Comparison of ENCODE assay signal across 8 cellular contexts in the genomic region with DNA sequence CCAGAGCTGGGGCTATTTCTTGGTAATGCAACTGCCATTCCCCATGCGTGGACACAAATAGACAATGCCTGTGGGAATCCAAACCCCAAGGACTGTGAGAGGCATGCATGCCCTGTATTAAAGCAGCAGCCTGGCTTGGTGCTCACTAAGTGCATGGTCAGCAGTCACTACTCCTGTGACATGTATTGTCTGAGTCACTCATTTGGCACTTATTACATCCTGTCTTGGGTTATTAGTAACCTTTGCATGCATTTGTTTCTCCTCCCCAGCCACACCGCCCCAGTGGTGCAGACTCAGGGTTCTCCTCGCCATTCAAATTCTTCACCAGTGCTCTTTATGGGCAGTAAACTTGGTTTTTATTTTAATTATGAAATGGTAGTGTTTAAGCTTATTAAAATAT. TPM values are rescaled to one million over a fixed set of nuclear protein-coding genes. Genes with fewer than 3 reads are reported as not detected.
DNase-seq lines count a peak whose midpoint lies in the region; ATAC-seq, FAIRE-seq and TF ChIP-seq lines count a peak whose summit lies in the region.

No MANE protein-coding gene starts in this region.

- TF ChIP-seq POLR2A in K562 (conservative IDR thresholded peaks at IDR 0.05), result no peak

- no peaks in the 10 kb centered on the region for H3K4me1 ChIP-seq in K562 (replicated peaks in 1 of 2; ENCODE audit: control insufficient read depth in 2 of 2, insufficient read depth in 2 of 2, low read length in 2 of 2)
- H3K4me1 ChIP-seq in effector memory CD4-positive, alpha-beta T cell (ENCODE audit: control insufficient read depth, insufficient read depth, low read length, poor library complexity, severe bottlenecking), result no peaks in the 10 kb centered on the region

- peak; percentile 82 for ATAC-seq in GM19023 (IDR thresholded peaks at IDR 0.05; ENCODE audit: unreplicated experiment)
- peak; percentile 72 for ATAC-seq in HG03520 (IDR thresholded peaks at IDR 0.05; ENCODE audit: unreplicated experiment)
- no peak for ATAC-seq in K562

- FAIRE-seq in K562 (lab: Jason Lieb, UNC), result no peak

- 2% methylated on average over 3 of the region's 3 CpGs for WGBS in K562 (ENCODE audit: insufficient coverage, low coverage, missing lambda C conversion rate)

- intact Hi-C loops in K562 (cut with micrococcal nuclease), result no loop called here

- TF ChIP-seq CTCF in K562 (IDR thresholded peaks at IDR 0.05 in 2 of 3, conservative IDR thresholded peaks at IDR 0.05 in 1 of 3; ENCODE audit: insufficient read depth in 2 of 3, low read depth in 1 of 3, low read length in 3 of 3), result no peak

- in situ Hi-C loops in ACHN (cut with HindIII; ENCODE audit: low pct_ligation_motif_present, low pct_unique_long_range_greater_than_20kb, low sequenced_read_pairs) (no loop called here), K562 (cut with MboI) (no loop called here)

- no peak overlapping the region for H3K27ac ChIP-seq in K562 (ENCODE audit: extremely low read depth, low read depth, low read length)
- H3K27ac ChIP-seq in effector memory CD4-positive, alpha-beta T cell (ENCODE audit: insufficient read depth, low read length, poor library complexity, severe bottlenecking), result no peak overlapping the region

- no peaks in the 10 kb centered on the region for H4K20me1 ChIP-seq in K562 (replicated peaks; ENCODE audit: control insufficient read depth, insufficient read depth, low read length)

- no peaks in the 10 kb centered on the region for H3K9me1 ChIP-seq in K562 (ENCODE audit: control insufficient read depth, insufficient read depth, low read length)

- no peaks in the 10 kb centered on the region for H3K79me2 ChIP-seq in K562 (ENCODE audit: control insufficient read depth, insufficient read depth, low read length)

- H2AFZ ChIP-seq in K562 (ENCODE audit: low read depth, low read length), result no peak overlapping the region

- H3K27me3 ChIP-seq in K562 (ENCODE audit: control insufficient read depth in 2 of 2, insufficient read depth in 2 of 2, low read length in 2 of 2), result peaks cover 13 to 32% of the 10 kb centered on the region in 2 experiments; a peak in 4 of 5 replicates
- no peaks in the 10 kb centered on the region for H3K27me3 ChIP-seq in effector memory CD4-positive, alpha-beta T cell (replicated peaks; ENCODE audit: control insufficient read depth, insufficient read depth, low read length, poor library complexity, severe bottlenecking)

- H3K4me3 ChIP-seq in K562, result no peak overlapping the region
- H3K4me3 ChIP-seq in effector memory CD4-positive, alpha-beta T cell (ENCODE audit: insufficient read depth, low read depth, low read length, poor library complexity, severe bottlenecking), result no peak overlapping the region

- CTCF ChIA-PET in K562 (lab: Yijun Ruan, JAX; ENCODE audit: low intra/inter-chr PET ratio), result no interaction called here

- POLR2A ChIA-PET in K562 (lab: Yijun Ruan, JAX), result interaction anchor here (1.0 to 1.2 kb wide), 2 partner anchors 14 to 15 kb away, joined by 3 to 4 read pairs; no protein-coding TSS in a partner anchor

- no peaks in the 10 kb centered on the region for H3K9me3 ChIP-seq in K562 (replicated peaks; ENCODE audit: control insufficient read depth, insufficient read depth, low read depth, low read length)
- no peaks in the 10 kb centered on the region for H3K9me3 ChIP-seq in effector memory CD4-positive, alpha-beta T cell (ENCODE audit: control insufficient read depth, low read length)

- H3K36me3 ChIP-seq in K562 (ENCODE audit: control insufficient read depth, insufficient read depth, low read length), result no peaks in the 10 kb centered on the region
- H3K36me3 ChIP-seq in effector memory CD4-positive, alpha-beta T cell (ENCODE audit: control insufficient read depth, insufficient read depth, low read length), result no peaks in the 10 kb centered on the region

- no peak for TF ChIP-seq EP300 in K562 (IDR thresholded peaks at IDR 0.05; ENCODE audit: low read length)

- no peak for TF ChIP-seq RAD21 in K562 (CRISPR knock-in tag; conservative IDR thresholded peaks at IDR 0.05 in 1 of 2, IDR thresholded peaks at IDR 0.05 in 1 of 2)

- no peak overlapping the region for H3K9ac ChIP-seq in K562 (ENCODE audit: insufficient read depth in 1 of 2, low read depth in 2 of 2, low read length in 2 of 2)

- no TSS peak for BruUV-seq in K562 (replicated peaks; lab: Mats Ljungman, UMichigan)

- no peak overlapping the region for H3K4me2 ChIP-seq in K562 (ENCODE audit: insufficient read depth, low read length)

- DNase-seq in ACHN (peak; percentile 91), K562 (ENCODE audit: extremely low read depth in 1 of 4, low spot score in 3 of 4) (no peak), mucosa of gallbladder (ENCODE audit: low spot score) (peak; percentile 44), NCI-H1417 treated with DMSO at 0.1 percent for 48 hours (lab: John Stamatoyannopoulos, UW) (no peak), D341Med (ENCODE audit: low spot score) (no peak)
- no peak for DNase-seq in effector memory CD4-positive, alpha-beta T cell

TF ChIP-seq in K562, 482 proteins besides CTCF, POLR2A, EP300 and RAD21:
- TF ChIP-seq FOSL1 (tag; conservative IDR thresholded peaks at IDR 0.05), result peak; percentile 40
- no peak for TF ChIP-seq HIVEP1 (CRISPR knock-in tag; IDR thresholded peaks at IDR 0.05)
- 0 out of 2 replicates have a peak, but pooled peaks have one; percentile 18 for TF ChIP-seq MAFK (IDR thresholded peaks at IDR 0.05; ENCODE audit: low read length)
- peak; percentile 87 for TF ChIP-seq ZKSCAN8 (CRISPR knock-in tag; IDR thresholded peaks at IDR 0.05)
- TF ChIP-seq C11orf30 (IDR thresholded peaks at IDR 0.05; ENCODE audit: low read depth), result 0 out of 2 replicates have a peak, but pooled peaks have one; percentile 44
- TF ChIP-seq CEBPG (CRISPR knock-in tag; IDR thresholded peaks at IDR 0.05), result no peak
- TF ChIP-seq CEBPG (tag; conservative IDR thresholded peaks at IDR 0.05 in 1 of 2, IDR thresholded peaks at IDR 0.05 in 1 of 2), result no peak
- TF ChIP-seq, protein P1, sequence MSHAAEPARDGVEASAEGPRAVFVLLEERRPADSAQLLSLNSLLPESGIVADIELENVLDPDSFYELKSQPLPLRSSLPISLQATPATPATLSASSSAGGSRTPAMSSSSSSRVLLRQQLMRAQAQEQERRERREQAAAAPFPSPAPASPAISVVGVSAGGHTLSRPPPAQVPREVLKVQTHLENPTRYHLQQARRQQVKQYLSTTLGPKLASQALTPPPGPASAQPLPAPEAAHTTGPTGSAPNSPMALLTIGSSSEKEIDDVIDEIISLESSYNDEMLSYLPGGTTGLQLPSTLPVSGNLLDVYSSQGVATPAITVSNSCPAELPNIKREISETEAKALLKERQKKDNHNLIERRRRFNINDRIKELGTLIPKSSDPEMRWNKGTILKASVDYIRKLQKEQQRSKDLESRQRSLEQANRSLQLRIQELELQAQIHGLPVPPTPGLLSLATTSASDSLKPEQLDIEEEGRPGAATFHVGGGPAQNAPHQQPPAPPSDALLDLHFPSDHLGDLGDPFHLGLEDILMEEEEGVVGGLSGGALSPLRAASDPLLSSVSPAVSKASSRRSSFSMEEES (CRISPR knock-in tag; IDR thresholded peaks at IDR 0.05), result no peak
- TF ChIP-seq ZNF316 (IDR thresholded peaks at IDR 0.05), result peak; percentile 25; the same call in 1 of the 2 replicates
- TF ChIP-seq CBX2 (IDR thresholded peaks at IDR 0.05; ENCODE audit: insufficient read depth, low read length, poor library complexity, severe bottlenecking), result no peak

RNA-seq across cellular contexts. Expression of a gene that starts 30.2 kb away (rescaled TPM):
- total RNA-seq in K562 (2011; cell fraction: chromatin; rRNA removed; ENCODE audit: low replicate concordance), result 0.86 and 1.5 TPM in 2 replicates
- total RNA-seq in K562 (2011; cell fraction: nucleolus; rRNA removed), result 0.67 and 1.2 TPM in 2 replicates
- total RNA-seq in K562 (2011; cell fraction: nucleoplasm; rRNA removed), result 0.92 and 1.0 TPM in 2 replicates
- total RNA-seq in K562 (2014; rRNA removed), result 0.18 and 0.20 TPM in 2 replicates
- 0.11 and 0.48 TPM in 2 replicates for total RNA-seq in K562 (2014; rRNA removed; fragmentation: Illumina TruSeq; extraction: Trizol)
- 0.41 and 0.69 TPM in 2 replicates for total RNA-seq in K562 (2015; rRNA removed; fragmentation: Illumina TruSeq; extraction: Trizol)
- 0.58 and 1.0 TPM in 2 replicates for total RNA-seq in K562 (2021)
- polyA plus RNA-seq in K562 (2011; rRNA removed), result 0.19 and 0.21 TPM in 2 replicates
- 0.06 and 0.15 TPM in 2 replicates for polyA plus RNA-seq in K562 (2011; cell fraction: cytosol; rRNA removed)
- 0.29 and 0.67 TPM in 2 replicates for polyA plus RNA-seq in K562 (2011; cell fraction: nucleus; rRNA removed)
- 0.17 and 1.1 TPM in 2 replicates for polyA plus RNA-seq in K562 (2012)
- polyA plus RNA-seq in K562 (2014; fragmentation: Illumina TruSeq; extraction: Trizol), result 0.22 and 0.33 TPM in 2 replicates
- under 1 TPM in 1 of 2 experiments, not detected in 1; 0.06 TPM for polyA plus RNA-seq in K562 (2014; fragmentation: Nextera tagmentation; extraction: Ambion mirVana)
- polyA plus RNA-seq in K562 (2014; rRNA removed), result 0.26 and 0.48 TPM in 2 replicates
- polyA minus RNA-seq in K562 (2011; rRNA and poly(A)+ RNA removed), result 0.18 TPM in 2 replicates
- polyA minus RNA-seq in K562 (2011; cell fraction: cytosol; rRNA and poly(A)+ RNA removed), result not detected in 2 replicates
- polyA minus RNA-seq in K562 (2011; cell fraction: nucleus; rRNA and poly(A)+ RNA removed), result 0.33 and 0.54 TPM in 2 replicates
- 20.8 TPM for total RNA-seq in mucosa of gallbladder

Comparison
In these comparisons a context has a peak if more than half of its experiments do, and no peak if none do; other contexts are left out.
1. DNase-seq: peak in ACHN (single experiment) and mucosa of gallbladder (single experiment); none in K562 (0 of 4), NCI-H1417 treated with DMSO at 0.1 percent for 48 hours (single experiment), D341Med (single experiment) and effector memory CD4-positive, alpha-beta T cell (0 of 3).